Comparison of ENCODE assay signal across 1 cellular context in genomic region chr3:54877675-54878544, GRCh38.
TF ChIP-seq lines count a peak whose summit lies in the region.

No MANE protein-coding gene starts in this region.

TF ChIP-seq in IMR-90, 13 proteins besides CTCF, POLR2A, EP300 and RAD21 (continued from another document):
- TF ChIP-seq, protein P1, sequence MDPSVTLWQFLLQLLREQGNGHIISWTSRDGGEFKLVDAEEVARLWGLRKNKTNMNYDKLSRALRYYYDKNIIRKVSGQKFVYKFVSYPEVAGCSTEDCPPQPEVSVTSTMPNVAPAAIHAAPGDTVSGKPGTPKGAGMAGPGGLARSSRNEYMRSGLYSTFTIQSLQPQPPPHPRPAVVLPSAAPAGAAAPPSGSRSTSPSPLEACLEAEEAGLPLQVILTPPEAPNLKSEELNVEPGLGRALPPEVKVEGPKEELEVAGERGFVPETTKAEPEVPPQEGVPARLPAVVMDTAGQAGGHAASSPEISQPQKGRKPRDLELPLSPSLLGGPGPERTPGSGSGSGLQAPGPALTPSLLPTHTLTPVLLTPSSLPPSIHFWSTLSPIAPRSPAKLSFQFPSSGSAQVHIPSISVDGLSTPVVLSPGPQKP (IDR thresholded peaks at IDR 0.05; ENCODE audit: borderline replicate concordance, low read depth, low read length), result no peak
- TF ChIP-seq FOS (IDR thresholded peaks at IDR 0.05; ENCODE audit: low read depth, low read length), result no peak
- no peak for TF ChIP-seq MXI1 (IDR thresholded peaks at IDR 0.05; ENCODE audit: borderline replicate concordance, low read depth, low read length)
- TF ChIP-seq MAFK (IDR thresholded peaks at IDR 0.05; ENCODE audit: low read depth, low read length), result no peak
- no peak for TF ChIP-seq SMC3 (IDR thresholded peaks at IDR 0.05; ENCODE audit: low read depth, low read length)
- no peak for TF ChIP-seq RCOR1 (IDR thresholded peaks at IDR 0.05; ENCODE audit: insufficient replicate concordance, low read length)
- no peak for TF ChIP-seq BHLHE40 (IDR thresholded peaks at IDR 0.05; ENCODE audit: low read depth, low read length)
- no peak for TF ChIP-seq CHD1 (IDR thresholded peaks at IDR 0.05; ENCODE audit: low read depth, low read length)
